26 cellular contexts compared by ENCODE assay signal in the genomic region with DNA sequence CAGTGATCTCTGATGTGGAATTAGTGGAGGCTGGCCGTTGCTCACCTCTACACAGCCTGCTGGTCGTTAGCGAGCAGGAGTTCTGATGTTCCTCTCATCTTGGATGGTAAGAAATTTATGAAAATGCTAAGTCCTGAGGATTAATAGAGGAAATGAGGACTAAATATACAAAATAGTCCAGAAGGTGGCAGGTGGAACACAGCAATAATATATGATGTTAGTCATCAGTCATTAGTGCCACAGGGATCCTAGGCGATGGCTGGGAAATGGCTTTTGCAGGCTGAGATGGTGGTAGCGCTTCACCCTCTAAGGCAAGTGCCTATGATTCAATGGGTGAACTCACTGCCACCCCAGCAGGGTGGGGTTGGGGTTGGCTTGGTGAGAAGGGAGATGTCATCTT.
"Had no signal": no experiment of that assay in that cellular context is flagged by ENCODE, and none has a peak within 500 bp of the region (broad histone marks: within the 10 kb centered on the region; RNA-seq: fewer than 3 reads in every experiment).

No MANE protein-coding gene starts in this region.

- DNase-seq: activated CD4-positive, alpha-beta memory T cell treated with anti-CD3 and anti-CD28 coated beads for 36 hours; activated CD4-positive, alpha-beta T cell treated with anti-CD3 and anti-CD28 coated beads, Interleukin-2, amount 10 ng/mL, durations not matched to agents 24 days and 14 days; activated CD4-positive, CD25-positive, alpha-beta regulatory T cell treated with anti-CD3 and anti-CD28 coated beads, Interleukin-2, amount 50 U/mL, for 72 hours; activated CD8-positive, alpha-beta memory T cell treated with anti-CD3 and anti-CD28 coated beads, Interleukin-2, amount 50 U/mL, for 4 hours; activated effector memory CD4-positive, alpha-beta T cell treated with anti-CD3 and anti-CD28 coated beads, Interleukin-2, amount 50 U/mL, for 16 hours; activated naive CD4-positive, alpha-beta T cell treated with anti-CD3 and anti-CD28 coated beads for 36 hours; activated naive CD8-positive, alpha-beta T cell treated with anti-CD3 and anti-CD28 coated beads for 36 hours; activated T-cell treated with anti-CD3 and anti-CD28 coated beads, Interleukin-2, amount 50 U/mL, for 1 hour; adrenal gland; aorta; body of pancreas; cerebellar nuclear complex; colonic mucosa; effector CD8-positive, alpha-beta T cell; glutamatergic neuron; left ventricle myocardium superior; naive thymus-derived CD4-positive, alpha-beta T cell; right cardiac atrium; spleen; stimulated activated naive CD8-positive, alpha-beta T cell treated with anti-CD3 and anti-CD28 coated beads, Interleukin-15, Interleukin-2, amounts not matched to agents 100 U/mL and 50 U/mL, for 24 hours; uterus; WERI-Rb-1 had no signal

- H3K4me3 ChIP-seq: adrenal gland, body of pancreas, cardiac muscle cell, colonic mucosa, spleen, uterus had no signal

- H3K27ac Mint-ChIP-seq: activated CD4-positive, alpha-beta memory T cell treated with anti-CD3 and anti-CD28 coated beads for 36 hours; activated CD4-positive, alpha-beta T cell treated with anti-CD3 and anti-CD28 coated beads, Interleukin-2, amount 10 ng/mL, durations not matched to agents 24 days and 14 days; activated naive CD4-positive, alpha-beta T cell treated with anti-CD3 and anti-CD28 coated beads for 36 hours; activated naive CD8-positive, alpha-beta T cell treated with anti-CD3 and anti-CD28 coated beads for 36 hours; activated T-helper 1 cell treated with anti-CD3 and anti-CD28 coated beads, Interleukin-12 subunit alpha, Interleukin-12 subunit beta, Interleukin-2, Interleukin-4 antibody, amounts not matched to agents 30 ng/mL and 10 ng/mL and 1 ng/mL, durations not matched to agents 14 hours and 24 hours and 36 hours; mesothelial cell of epicardium; type B pancreatic cell had no signal

- H3K9me3 Mint-ChIP-seq: activated CD4-positive, alpha-beta memory T cell treated with anti-CD3 and anti-CD28 coated beads for 36 hours; activated CD4-positive, alpha-beta T cell treated with anti-CD3 and anti-CD28 coated beads, Interleukin-2, amount 10 ng/mL, durations not matched to agents 24 days and 14 days; activated naive CD4-positive, alpha-beta T cell treated with anti-CD3 and anti-CD28 coated beads for 36 hours; activated naive CD8-positive, alpha-beta T cell treated with anti-CD3 and anti-CD28 coated beads for 36 hours; activated T-helper 1 cell treated with anti-CD3 and anti-CD28 coated beads, Interleukin-12 subunit alpha, Interleukin-12 subunit beta, Interleukin-2, Interleukin-4 antibody, amounts not matched to agents 30 ng/mL and 10 ng/mL and 1 ng/mL, durations not matched to agents 14 hours and 24 hours and 36 hours; mesothelial cell of epicardium had no signal

- H3K4me1 Mint-ChIP-seq: activated CD4-positive, alpha-beta T cell treated with anti-CD3 and anti-CD28 coated beads, Interleukin-2, amount 10 ng/mL, durations not matched to agents 24 days and 14 days; activated naive CD8-positive, alpha-beta T cell treated with anti-CD3 and anti-CD28 coated beads for 36 hours; naive thymus-derived CD4-positive, alpha-beta T cell had no signal

- H3K4me3 Mint-ChIP-seq: activated CD4-positive, alpha-beta memory T cell treated with anti-CD3 and anti-CD28 coated beads for 36 hours; activated CD4-positive, alpha-beta T cell treated with anti-CD3 and anti-CD28 coated beads, Interleukin-2, amount 10 ng/mL, durations not matched to agents 24 days and 14 days; activated naive CD4-positive, alpha-beta T cell treated with anti-CD3 and anti-CD28 coated beads for 36 hours; activated naive CD8-positive, alpha-beta T cell treated with anti-CD3 and anti-CD28 coated beads for 36 hours; activated T-helper 1 cell treated with anti-CD3 and anti-CD28 coated beads, Interleukin-12 subunit alpha, Interleukin-12 subunit beta, Interleukin-2, Interleukin-4 antibody, amounts not matched to agents 30 ng/mL and 10 ng/mL and 1 ng/mL, durations not matched to agents 14 hours and 24 hours and 36 hours; mesothelial cell of epicardium; naive thymus-derived CD4-positive, alpha-beta T cell; type B pancreatic cell had no signal

- H3K36me3 Mint-ChIP-seq: activated CD4-positive, alpha-beta memory T cell treated with anti-CD3 and anti-CD28 coated beads for 36 hours; activated naive CD8-positive, alpha-beta T cell treated with anti-CD3 and anti-CD28 coated beads for 36 hours; mesothelial cell of epicardium; naive thymus-derived CD4-positive, alpha-beta T cell; type B pancreatic cell had no signal

- ATAC-seq: body of pancreas; left ventricle myocardium superior; naive thymus-derived CD4-positive, alpha-beta T cell; right cardiac atrium; stimulated activated naive CD8-positive, alpha-beta T cell treated with anti-CD3 and anti-CD28 coated beads, Interleukin-15, Interleukin-2, amounts not matched to agents 100 U/mL and 50 U/mL, for 24 hours had no signal
